Comparison of ENCODE assay signal across 5 cellular contexts in the genomic region with DNA sequence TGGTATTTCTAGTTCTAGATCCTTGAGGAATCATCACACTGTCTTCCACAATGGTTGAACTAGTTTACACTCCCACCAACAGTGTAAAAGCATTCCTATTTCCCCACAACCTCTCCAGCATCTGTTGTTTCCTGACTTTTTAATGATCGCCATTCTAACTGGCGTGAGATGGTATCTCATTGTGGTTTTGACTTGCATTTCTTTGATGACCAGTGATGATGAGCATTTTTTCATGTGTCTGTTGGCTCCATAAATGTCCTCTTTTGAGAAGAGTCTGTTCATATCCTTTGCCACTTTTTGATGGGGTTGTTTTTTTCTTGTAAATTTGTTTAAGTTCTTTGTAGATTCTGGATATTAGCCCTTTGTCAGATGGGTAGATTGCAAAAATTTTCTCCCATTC. TPM values are rescaled to one million over a fixed set of nuclear protein-coding genes. Genes with fewer than 3 reads are reported as not detected.
DNase-seq lines count a peak whose midpoint lies in the region; ATAC-seq, FAIRE-seq and TF ChIP-seq lines count a peak whose summit lies in the region.
"Not testable (repeated sequence)": the region's sequence is repeated elsewhere in the genome, so short reads cannot be mapped to it uniquely, and the experiment has no call there.

No MANE protein-coding gene starts in this region.

- not testable (repeated sequence) for TF ChIP-seq EP300 in K562 (IDR thresholded peaks at IDR 0.05; ENCODE audit: low read length)

- not testable (repeated sequence) for FAIRE-seq in astrocyte (lab: Jason Lieb, UNC); K562 (lab: Jason Lieb, UNC)

- not testable (repeated sequence) for H2AFZ ChIP-seq in astrocyte (ENCODE audit: low read depth, low read length); K562 (ENCODE audit: low read depth, low read length)

- peaks cover 26% of the 10 kb centered on the region for H3K4me1 ChIP-seq in astrocyte (ENCODE audit: insufficient read depth, low read length)
- H3K4me1 ChIP-seq in K562 (replicated peaks in 1 of 2; ENCODE audit: control insufficient read depth in 2 of 2, insufficient read depth in 2 of 2, low read length in 2 of 2) = not testable (repeated sequence)

- not testable (repeated sequence) for H3K4me2 ChIP-seq in astrocyte (ENCODE audit: low read length); K562 (ENCODE audit: insufficient read depth, low read length)

- not testable (repeated sequence) for H3K9ac ChIP-seq in astrocyte (ENCODE audit: low read length); K562 (ENCODE audit: insufficient read depth in 1 of 2, low read depth in 2 of 2, low read length in 2 of 2)

- H3K27ac Mint-ChIP-seq in T-helper 2 cell treated with Interferon-gamma antibody and Interleukin-4, amounts not matched to agents 5 μg/mL and 100 μg/mL, for 36 hours = peak overlapping the region; percentile 42
- H3K27ac Mint-ChIP-seq in astrocyte (ENCODE audit: unreplicated experiment) = peak overlapping the region; percentile 24
- not testable (repeated sequence) for H3K27ac Mint-ChIP-seq in type B pancreatic cell

- not testable (repeated sequence) for H3K27ac ChIP-seq in astrocyte (ENCODE audit: low read depth, low read length); K562 (ENCODE audit: extremely low read depth, low read depth, low read length)

- peaks cover 13% of the 10 kb centered on the region for H3K9me3 Mint-ChIP-seq in T-helper 2 cell treated with Interferon-gamma antibody and Interleukin-4, amounts not matched to agents 5 μg/mL and 100 μg/mL, for 36 hours
- H3K9me3 Mint-ChIP-seq in astrocyte (ENCODE audit: unreplicated experiment) = peaks cover 15% of the 10 kb centered on the region
- H3K9me3 Mint-ChIP-seq in type B pancreatic cell = not testable (repeated sequence)

- H3K4me3 Mint-ChIP-seq in T-helper 2 cell treated with Interferon-gamma antibody and Interleukin-4, amounts not matched to agents 5 μg/mL and 100 μg/mL, for 36 hours; astrocyte (ENCODE audit: unreplicated experiment): not testable (repeated sequence)
- peak overlapping the region; percentile 62 for H3K4me3 Mint-ChIP-seq in type B pancreatic cell

- POLR2A ChIA-PET in K562 (lab: Yijun Ruan, JAX) = not testable (repeated sequence)

- H3K36me3 ChIP-seq in astrocyte (ENCODE audit: insufficient read depth, low read length); K562 (ENCODE audit: control insufficient read depth, insufficient read depth, low read length): not testable (repeated sequence)

- H3K79me2 ChIP-seq in astrocyte (ENCODE audit: insufficient read depth, low read length) = peaks cover 34% of the 10 kb centered on the region
- H3K79me2 ChIP-seq in K562 (ENCODE audit: control insufficient read depth, insufficient read depth, low read length) = not testable (repeated sequence)

- BruUV-seq in K562 (replicated peaks; lab: Mats Ljungman, UMichigan) = not testable (repeated sequence)

- TF ChIP-seq RAD21 in K562 (CRISPR knock-in tag; conservative IDR thresholded peaks at IDR 0.05 in 1 of 2, IDR thresholded peaks at IDR 0.05 in 1 of 2) = not testable (repeated sequence)

- intact Hi-C loops in K562 (cut with micrococcal nuclease) = not testable (repeated sequence)

- H3K9me1 ChIP-seq in K562 (ENCODE audit: control insufficient read depth, insufficient read depth, low read length) = not testable (repeated sequence)

- TF ChIP-seq CTCF in astrocyte (IDR thresholded peaks at IDR 0.05; ENCODE audit: insufficient read depth, low read depth, low read length); K562 (IDR thresholded peaks at IDR 0.05 in 2 of 3, conservative IDR thresholded peaks at IDR 0.05 in 1 of 3; ENCODE audit: insufficient read depth in 2 of 3, low read depth in 1 of 3, low read length in 3 of 3); type B pancreatic cell (conservative IDR thresholded peaks at IDR 0.05): not testable (repeated sequence)

- H3K36me3 Mint-ChIP-seq in T-helper 2 cell treated with Interferon-gamma antibody and Interleukin-4, amounts not matched to agents 5 μg/mL and 100 μg/mL, for 36 hours (ENCODE audit: low read depth) = peaks cover 17% of the 10 kb centered on the region
- peaks cover 41% of the 10 kb centered on the region for H3K36me3 Mint-ChIP-seq in astrocyte (ENCODE audit: low read depth, unreplicated experiment)
- H3K36me3 Mint-ChIP-seq in type B pancreatic cell = peaks cover 35% of the 10 kb centered on the region

- peak; percentile 58 for DNase-seq in EH (ENCODE audit: low read depth)
- DNase-seq in T-helper 2 cell treated with Interferon-gamma antibody and Interleukin-4, amounts not matched to agents 5 μg/mL and 100 μg/mL, for 36 hours (ENCODE audit: low spot score); astrocyte (ENCODE audit: low read depth); K562 (ENCODE audit: extremely low read depth in 1 of 4, low spot score in 3 of 4); type B pancreatic cell (ENCODE audit: extremely low spot score, unreplicated experiment): not testable (repeated sequence)

- H3K4me1 Mint-ChIP-seq in T-helper 2 cell treated with Interferon-gamma antibody and Interleukin-4, amounts not matched to agents 5 μg/mL and 100 μg/mL, for 36 hours (ENCODE audit: low read depth) = not testable (repeated sequence)
- H3K4me1 Mint-ChIP-seq in astrocyte (ENCODE audit: low read depth, unreplicated experiment) (peaks cover 41% of the 10 kb centered on the region), type B pancreatic cell (ENCODE audit: unreplicated experiment) (peaks cover 31% of the 10 kb centered on the region)

- H3K4me3 ChIP-seq in astrocyte (ENCODE audit: insufficient read depth, low read depth, low read length); K562: not testable (repeated sequence)

- H3K27me3 ChIP-seq in astrocyte (ENCODE audit: insufficient read depth, low read length); K562 (ENCODE audit: control insufficient read depth in 2 of 2, insufficient read depth in 2 of 2, low read length in 2 of 2): not testable (repeated sequence)

- H4K20me1 ChIP-seq in astrocyte (ENCODE audit: insufficient read depth, low read length) = peaks cover 47% of the 10 kb centered on the region
- not testable (repeated sequence) for H4K20me1 ChIP-seq in K562 (replicated peaks; ENCODE audit: control insufficient read depth, insufficient read depth, low read length)

- in situ Hi-C loops in K562 (cut with MboI) = not testable (repeated sequence)

- CTCF ChIA-PET in K562 (lab: Yijun Ruan, JAX; ENCODE audit: low intra/inter-chr PET ratio) = not testable (repeated sequence)

- not testable (repeated sequence) for ATAC-seq in K562

- not testable (repeated sequence) for H3K27me3 Mint-ChIP-seq in T-helper 2 cell treated with Interferon-gamma antibody and Interleukin-4, amounts not matched to agents 5 μg/mL and 100 μg/mL, for 36 hours (ENCODE audit: low read depth); astrocyte (ENCODE audit: low read depth, unreplicated experiment); type B pancreatic cell

- H3K9me3 ChIP-seq in astrocyte (ENCODE audit: insufficient read depth, low read depth, low read length); K562 (replicated peaks; ENCODE audit: control insufficient read depth, insufficient read depth, low read depth, low read length): not testable (repeated sequence)

- not testable (repeated sequence) for TF ChIP-seq POLR2A in K562 (conservative IDR thresholded peaks at IDR 0.05)

- 85% methylated on average over 2 of the region's 2 CpGs for WGBS in K562 (ENCODE audit: insufficient coverage, low coverage, missing lambda C conversion rate)

TF ChIP-seq in K562, 482 proteins besides CTCF, POLR2A, EP300 and RAD21:
- TF ChIP-seq, protein P1, sequence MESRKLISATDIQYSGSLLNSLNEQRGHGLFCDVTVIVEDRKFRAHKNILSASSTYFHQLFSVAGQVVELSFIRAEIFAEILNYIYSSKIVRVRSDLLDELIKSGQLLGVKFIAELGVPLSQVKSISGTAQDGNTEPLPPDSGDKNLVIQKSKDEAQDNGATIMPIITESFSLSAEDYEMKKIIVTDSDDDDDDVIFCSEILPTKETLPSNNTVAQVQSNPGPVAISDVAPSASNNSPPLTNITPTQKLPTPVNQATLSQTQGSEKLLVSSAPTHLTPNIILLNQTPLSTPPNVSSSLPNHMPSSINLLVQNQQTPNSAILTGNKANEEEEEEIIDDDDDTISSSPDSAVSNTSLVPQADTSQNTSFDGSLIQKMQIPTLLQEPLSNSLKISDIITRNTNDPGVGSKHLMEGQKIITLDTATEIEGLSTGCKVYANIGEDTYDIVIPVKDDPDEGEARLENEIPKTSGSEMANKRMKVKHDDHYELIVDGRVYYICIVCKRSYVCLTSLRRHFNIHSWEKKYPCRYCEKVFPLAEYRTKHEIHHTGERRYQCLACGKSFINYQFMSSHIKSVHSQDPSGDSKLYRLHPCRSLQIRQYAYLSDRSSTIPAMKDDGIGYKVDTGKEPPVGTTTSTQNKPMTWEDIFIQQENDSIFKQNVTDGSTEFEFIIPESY (CRISPR knock-in tag; IDR thresholded peaks at IDR 0.05) = peak; percentile 71; the same call in 1 of the 2 replicates
- 0 out of 2 replicates have a peak, but pooled peaks have one; percentile 18 for TF ChIP-seq ZNF184 (CRISPR knock-in tag; IDR thresholded peaks at IDR 0.05)

RNA-seq across cellular contexts. Expression of a gene that starts 58.3 kb away (rescaled TPM):
- total RNA-seq in astrocyte (187 and 188 TPM in 2 replicates), K562 (2014; rRNA removed) (8.1 and 10.4 TPM in 2 replicates), K562 (2014; rRNA removed; fragmentation: Illumina TruSeq; extraction: Trizol) (15.0 and 16.5 TPM in 2 replicates), K562 (2015; rRNA removed; fragmentation: Illumina TruSeq; extraction: Trizol) (11.3 and 12.1 TPM in 2 replicates), K562 (2021) (20.0 and 20.1 TPM in 2 replicates), type B pancreatic cell (ENCODE audit: low replicate concordance) (53.9 and 87.6 TPM in 2 replicates)
- 81.0 and 127 TPM in 2 replicates for total RNA-seq in K562 (2011; cell fraction: chromatin; rRNA removed; ENCODE audit: low replicate concordance)
- 24.8 and 40.4 TPM in 2 replicates for total RNA-seq in K562 (2011; cell fraction: nucleolus; rRNA removed)
- 67.7 and 90.5 TPM in 2 replicates for total RNA-seq in K562 (2011; cell fraction: nucleoplasm; rRNA removed)
- polyA plus RNA-seq in K562 (2011; rRNA removed) (22.5 and 37.3 TPM in 2 replicates), K562 (2014; fragmentation: Illumina TruSeq; extraction: Trizol) (16.8 and 19.6 TPM in 2 replicates), K562 (2014; fragmentation: Nextera tagmentation; extraction: Ambion mirVana) (1 to 10 TPM; 7.1 to 8.1 TPM), K562 (2014; rRNA removed) (9.0 and 10.5 TPM in 2 replicates)
- 12.3 and 36.0 TPM in 2 replicates for polyA plus RNA-seq in K562 (2011; cell fraction: cytosol; rRNA removed)
- polyA plus RNA-seq in K562 (2011; cell fraction: nucleus; rRNA removed) = 44.1 and 66.0 TPM in 2 replicates
- polyA plus RNA-seq in K562 (2012) = 13.2 and 34.7 TPM in 2 replicates
- 34.8 and 79.8 TPM in 2 replicates for polyA minus RNA-seq in K562 (2011; rRNA and poly(A)+ RNA removed)
- 17.4 and 37.8 TPM in 2 replicates for polyA minus RNA-seq in K562 (2011; cell fraction: cytosol; rRNA and poly(A)+ RNA removed)
- 39.9 and 102 TPM in 2 replicates for polyA minus RNA-seq in K562 (2011; cell fraction: nucleus; rRNA and poly(A)+ RNA removed)
